12 cellular contexts compared by ENCODE assay signal in the genomic region with DNA sequence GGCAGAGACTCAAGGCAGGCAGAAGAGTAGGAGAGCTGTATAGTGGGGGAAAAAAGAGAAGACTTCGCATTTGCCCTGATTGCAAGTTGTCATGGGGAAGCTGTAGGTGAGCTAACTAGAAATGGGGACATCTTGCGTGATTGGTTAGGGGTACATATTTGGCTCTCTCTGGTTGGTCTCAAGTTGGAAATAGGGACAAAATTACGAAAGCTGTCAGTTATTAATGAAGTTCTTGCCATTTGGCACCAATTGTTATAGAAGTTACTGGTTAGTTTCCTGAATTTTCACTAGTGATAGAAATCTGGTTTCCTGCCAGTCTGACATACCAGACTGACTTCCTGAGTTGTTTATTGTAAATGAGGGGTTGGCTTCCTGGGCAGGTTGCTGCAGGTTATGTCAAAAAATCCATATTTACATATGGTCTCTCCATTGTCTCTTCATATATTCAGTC. TPM values are rescaled to one million over a fixed set of nuclear protein-coding genes. Genes with fewer than 3 reads are reported as not detected.
DNase-seq lines count a peak whose midpoint lies in the region; ATAC-seq and TF ChIP-seq lines count a peak whose summit lies in the region.
"Had no signal": no experiment of that assay in that cellular context is flagged by ENCODE, and none has a peak within 500 bp of the region (broad histone marks: within the 10 kb centered on the region; RNA-seq: fewer than 3 reads in every experiment).

No MANE protein-coding gene starts in this region.

- H3K4me1 Mint-ChIP-seq in MCF 10A (ENCODE audit: insufficient read depth, unreplicated experiment) (peaks cover 10% of the 10 kb centered on the region), H9 (peaks cover 10 to 11% of the 10 kb centered on the region in 2 experiments)

- WGBS in spleen, 5 donors: 25 to 53% (median 38%) methylated on average over 3 of the region's 3 CpGs
- no CpG with 5 or more reads among the region's 3 CpGs for WGBS in H9 (ENCODE audit: extremely low coverage, insufficient read length, low lambda C conversion rate)

- H3K79me2 ChIP-seq in H9 (ENCODE audit: insufficient read depth, low read length): no peaks in the 10 kb centered on the region

- no peak overlapping the region for H2AK5ac ChIP-seq in H9 (ENCODE audit: insufficient read length, low read length)

- no peaks in the 10 kb centered on the region for H3K36me3 Mint-ChIP-seq in MCF 10A (ENCODE audit: insufficient read depth, unreplicated experiment)
- peaks cover 7 to 9% (median 8%) of the 10 kb centered on the region in 3 experiments for H3K36me3 Mint-ChIP-seq in H9 (ENCODE audit: insufficient read depth in 1 of 3, low read depth in 3 of 3)

- H2BK12ac ChIP-seq in H9 (ENCODE audit: insufficient read length, low read depth, low read length): no peak overlapping the region

- no peak overlapping the region for H2BK120ac ChIP-seq in H9 (ENCODE audit: low read depth, low read length, poor library complexity, severe bottlenecking)

- no peak overlapping the region for H2BK15ac ChIP-seq in H9 (ENCODE audit: low read depth, low read length)

- no peak overlapping the region for H3K27ac ChIP-seq in breast epithelium
- H3K27ac ChIP-seq in spleen: peak overlapping the region in 2 of 8 donors; percentile 21 to 31
- H3K27ac ChIP-seq in H9 (ENCODE audit: insufficient read length, low read depth, low read length): no peak overlapping the region

- H2BK20ac ChIP-seq in H9 (ENCODE audit: low read depth, low read length, poor library complexity, severe bottlenecking): no peak overlapping the region

- H3K4me3 Mint-ChIP-seq in MCF 10A (ENCODE audit: unreplicated experiment) (no peak overlapping the region), H9 (no peak overlapping the region)
- H3K4me3 Mint-ChIP-seq: endodermal cell had no signal

- CTCF ChIA-PET in MCF 10A (lab: Yijun Ruan, JAX): interaction anchor here (1.4 kb wide), 1 partner anchor 14 kb away, joined by 5 read pairs; no protein-coding TSS in a partner anchor

- no peak overlapping the region for H4K91ac ChIP-seq in H9 (ENCODE audit: insufficient read length, low read depth, low read length)

- H3K4ac ChIP-seq in H9 (ENCODE audit: low read depth, low read length): no peak overlapping the region

- no peak overlapping the region for H4K5ac ChIP-seq in H9 (ENCODE audit: insufficient read length, low read depth, low read length)

- no peak overlapping the region for H3K14ac ChIP-seq in H9 (ENCODE audit: insufficient read depth, low read length)

- no peak for ATAC-seq in HG02763 (IDR thresholded peaks at IDR 0.05; ENCODE audit: unreplicated experiment)

- no peaks in the 10 kb centered on the region for H3K27me3 Mint-ChIP-seq in MCF 10A (ENCODE audit: insufficient read depth, unreplicated experiment)
- H3K27me3 Mint-ChIP-seq in H9 (ENCODE audit: low read depth): no peaks in the 10 kb centered on the region

- H3K79me1 ChIP-seq in H9 (ENCODE audit: insufficient read depth, low read depth, low read length, poor library complexity, severe bottlenecking): no peaks in the 10 kb centered on the region

- in situ Hi-C loops in ACHN (cut with HindIII; ENCODE audit: low pct_ligation_motif_present, low pct_unique_long_range_greater_than_20kb, low sequenced_read_pairs): no loop called here

- no peak overlapping the region for H3K4me2 ChIP-seq in H9 (ENCODE audit: insufficient read depth, insufficient read length, low read length)

- H3K9ac ChIP-seq in H9 (ENCODE audit: extremely low read depth, insufficient read length, low read length): no peak overlapping the region

- no peak overlapping the region for H2BK5ac ChIP-seq in H9 (ENCODE audit: insufficient read length, low read length)

- H3K27me3 ChIP-seq in breast epithelium: no peaks in the 10 kb centered on the region
- peaks cover 0 to 7% (median 0%) of the 10 kb centered on the region in 7 donors for H3K27me3 ChIP-seq in spleen (replicated peaks in 1 of 7)
- no peaks in the 10 kb centered on the region for H3K27me3 ChIP-seq in H9 (ENCODE audit: insufficient read depth, low read length)

- H3K36me3 ChIP-seq in breast epithelium (no peaks in the 10 kb centered on the region), spleen (no peaks in the 10 kb centered on the region)

- no peak overlapping the region for H3K56ac ChIP-seq in H9 (ENCODE audit: insufficient read length, low read depth, low read length)

- DNase-seq in MCF 10A (ENCODE audit: unreplicated experiment) (peak; percentile 11), breast epithelium (ENCODE audit: low spot score in 2 of 2) (no peak), T-helper 22 cell (ENCODE audit: low read depth) (peak; percentile 25), dermis blood vessel endothelial cell (peak; percentile 81), spleen (no peak), ACHN (no peak), H9 (no peak)
- DNase-seq: endodermal cell; kidney glomerular epithelial cell; NCI-H2081 treated with DMSO at 0.1 percent for 48 hours; stimulated activated CD4-positive, alpha-beta T cell treated with anti-CD3 and anti-CD28 coated beads, Interleukin-1b, Interleukin-23, amount 100 ng/mL, for 48 hours had no signal

- intact Hi-C loops in MCF 10A (cut with micrococcal nuclease): no loop called here
- intact Hi-C loops in breast epithelium (cut with DNase I; ENCODE audit: low total_unique reads): no loop called here
- intact Hi-C loops in spleen (cut with DNase I; ENCODE audit: low total_unique reads): no loop called here

- POLR2A ChIA-PET in MCF 10A (lab: Yijun Ruan, JAX): no interaction called here

- H3K18ac ChIP-seq in H9 (ENCODE audit: insufficient read length, low read depth, low read length): no peak overlapping the region

- no peak overlapping the region for H4K8ac ChIP-seq in H9 (replicated peaks; ENCODE audit: insufficient read length, low read depth, low read length)

- H2AFZ ChIP-seq in H9 (ENCODE audit: low read length): no peak overlapping the region

- no peak overlapping the region for H3K23ac ChIP-seq in H9 (ENCODE audit: insufficient read length, low read depth, low read length)

- H3K9me3 Mint-ChIP-seq in MCF 10A (ENCODE audit: unreplicated experiment) (no peaks in the 10 kb centered on the region), H9 (peaks cover 12 to 13% of the 10 kb centered on the region in 2 experiments; a peak in 4 of 5 replicates)

- TF ChIP-seq POLR2A in breast epithelium (IDR thresholded peaks at IDR 0.05) (no peak), spleen (IDR thresholded peaks at IDR 0.05) (no peak)

- no peak overlapping the region for H3K4me3 ChIP-seq in breast epithelium
- no peak overlapping the region for H3K4me3 ChIP-seq in spleen

- no peaks in the 10 kb centered on the region for H3K23me2 ChIP-seq in H9 (ENCODE audit: insufficient read length, low read depth, low read length, poor library complexity, severe bottlenecking)

- BruUV-seq in MCF 10A (replicated peaks; lab: Mats Ljungman, UMichigan): no TSS peak

- H3K27ac Mint-ChIP-seq in MCF 10A (ENCODE audit: low read depth, unreplicated experiment) (no peak overlapping the region), H9 (no peak overlapping the region)
- H3K27ac Mint-ChIP-seq: endodermal cell had no signal

- peaks cover 3 to 5% of the 10 kb centered on the region in 2 donors for H3K9me3 ChIP-seq in breast epithelium
- H3K9me3 ChIP-seq in spleen: peaks cover 0 to 11% (median 0%) of the 10 kb centered on the region in 8 donors
- peaks cover 7% of the 10 kb centered on the region for H3K9me3 ChIP-seq in H9 (ENCODE audit: control insufficient read depth, low read depth, low read length)

- H3T11ph ChIP-seq in H9 (ENCODE audit: low read length): no peak overlapping the region

- TF ChIP-seq CTCF in MCF 10A (IDR thresholded peaks at IDR 0.05; ENCODE audit: unreplicated experiment): no peak
- no peak for TF ChIP-seq CTCF in breast epithelium (IDR thresholded peaks at IDR 0.05)
- no peak for TF ChIP-seq CTCF in spleen (IDR thresholded peaks at IDR 0.05 in 8 of 11, conservative IDR thresholded peaks at IDR 0.05 in 3 of 11)
- no peak for TF ChIP-seq CTCF in H9 (conservative IDR thresholded peaks at IDR 0.05)

- H4K20me1 ChIP-seq in H9 (ENCODE audit: control insufficient read depth, insufficient read depth, insufficient read length): no peaks in the 10 kb centered on the region

- H3K4me1 ChIP-seq in breast epithelium: no peaks in the 10 kb centered on the region
- peaks cover 0 to 19% (median 7%) of the 10 kb centered on the region in 6 donors for H3K4me1 ChIP-seq in spleen
- H3K4me1 ChIP-seq in H9 (ENCODE audit: insufficient read depth, low read length): no peaks in the 10 kb centered on the region

RNA-seq across cellular contexts. Expression of a gene that starts 8.3 kb away (rescaled TPM):
- total RNA-seq in MCF 10A (2022) (11.9 and 15.0 TPM in 2 replicates), breast epithelium (10 to 100 TPM; 26.6 to 43.2 (median 26.9) TPM), dermis blood vessel endothelial cell (19.9 and 26.0 TPM in 2 replicates), spleen (10 to 100 TPM; 23.4 to 46.9 (median 36.7) TPM), H9 (2021) (8.0 and 8.4 TPM in 2 replicates)
- 10 to 100 TPM; 11.2 to 13.6 (median 11.3) TPM for polyA plus RNA-seq in spleen

RNA-seq across cellular contexts. Expression of a gene that starts 40.4 kb away (rescaled TPM):
- total RNA-seq in MCF 10A (2022): 27.0 and 32.5 TPM in 2 replicates
- total RNA-seq in breast epithelium: 10 to 100 TPM; 17.8 to 27.2 (median 25.6) TPM
- 30.6 and 36.1 TPM in 2 replicates for total RNA-seq in dermis blood vessel endothelial cell
- 10 to 100 TPM; 14.1 to 22.4 (median 18.0) TPM for total RNA-seq in spleen
- 10 to 100 TPM; 21.9 to 25.8 (median 24.4) TPM for polyA plus RNA-seq in spleen
- total RNA-seq in H9 (2021): 53.6 and 58.7 TPM in 2 replicates

RNA-seq across cellular contexts. Expression of a gene that starts 52.7 kb away (rescaled TPM):
- total RNA-seq in MCF 10A (2022) (229 and 292 TPM in 2 replicates), breast epithelium (100 to 1,000 TPM in 2 of 3 donors, 10 to 100 TPM in 1; 96.2 to 127 (median 120) TPM), dermis blood vessel endothelial cell (65.5 and 98.7 TPM in 2 replicates), spleen (100 to 1,000 TPM; 104 to 122 (median 112) TPM), H9 (2021) (209 and 216 TPM in 2 replicates)
- polyA plus RNA-seq in spleen: 100 to 1,000 TPM in 1 of 3 donors, 10 to 100 TPM in 2; 71.1 to 104 (median 92.6) TPM

Comparison
In these comparisons a context has a peak if more than half of its experiments do, and no peak if none do; other contexts are left out.
1. DNase-seq: peak in MCF 10A (single experiment), T-helper 22 cell (single experiment) and dermis blood vessel endothelial cell (single experiment); none in breast epithelium (0 of 2), spleen (single experiment), ACHN (single experiment) and H9 (single experiment).